Comparison of ENCODE assay signal across 26 cellular contexts in genomic region chr10:132196178-132197113, GRCh38. TPM values are rescaled to one million over a fixed set of nuclear protein-coding genes. Genes with fewer than 3 reads are reported as not detected.
"Had no signal": no experiment of that assay in that cellular context is flagged by ENCODE, and none has a peak within 500 bp of the region (broad histone marks: within the 10 kb centered on the region; RNA-seq: fewer than 3 reads in every experiment).

No MANE protein-coding gene starts in this region.

- H3K27ac ChIP-seq: adrenal gland, ascending aorta, cardiac muscle cell, gastroesophageal sphincter, pancreas, psoas muscle, suprapubic skin, tibial artery had no signal

- H3K4me3 Mint-ChIP-seq: activated CD4-positive, alpha-beta memory T cell treated with anti-CD3 and anti-CD28 coated beads, Interleukin-2, amount 10 ng/mL, durations not matched to agents 7 days and 5 days; activated CD4-positive, alpha-beta T cell treated with anti-CD3 and anti-CD28 coated beads, Interleukin-2, amount 10 ng/mL, durations not matched to agents 7 days and 5 days; activated naive CD8-positive, alpha-beta T cell treated with anti-CD3 and anti-CD28 coated beads for 36 hours; activated T-cell treated with anti-CD3 and anti-CD28 coated beads, Interleukin-2, amount 50 U/mL, for 4 hours; brain; immature natural killer cell; nephron progenitor cell; T-helper 17 cell had no signal

- H3K36me3 ChIP-seq: adrenal gland, ascending aorta, cardiac muscle cell, gastroesophageal sphincter, pancreas, suprapubic skin, tibial artery had no signal

- H3K4me1 Mint-ChIP-seq: activated CD4-positive, alpha-beta memory T cell treated with anti-CD3 and anti-CD28 coated beads, Interleukin-2, amount 10 ng/mL, durations not matched to agents 7 days and 5 days; activated CD4-positive, alpha-beta T cell treated with anti-CD3 and anti-CD28 coated beads, Interleukin-2, amount 10 ng/mL, durations not matched to agents 7 days and 5 days; activated naive CD8-positive, alpha-beta T cell treated with anti-CD3 and anti-CD28 coated beads for 36 hours; immature natural killer cell; nephron progenitor cell; T-helper 17 cell had no signal

- ATAC-seq: activated T-cell treated with anti-CD3 and anti-CD28 coated beads, Interleukin-2, amount 50 U/mL, for 4 hours; gastroesophageal sphincter; left lobe of liver; mucosa of descending colon; pancreas; psoas muscle; T-helper 17 cell had no signal

- DNase-seq: activated CD4-positive, alpha-beta memory T cell treated with anti-CD3 and anti-CD28 coated beads, Interleukin-2, amount 10 ng/mL, durations not matched to agents 7 days and 5 days; activated CD4-positive, alpha-beta T cell treated with anti-CD3 and anti-CD28 coated beads, Interleukin-2, amount 10 ng/mL, durations not matched to agents 7 days and 5 days; activated CD4-positive, CD25-positive, alpha-beta regulatory T cell treated with anti-CD3 and anti-CD28 coated beads, Interleukin-2, amount 50 U/mL, for 72 hours; activated CD8-positive, alpha-beta memory T cell treated with anti-CD3 and anti-CD28 coated beads, Interleukin-2, amount 50 U/mL, for 48 hours; activated naive CD4-positive, alpha-beta T cell; activated naive CD8-positive, alpha-beta T cell treated with anti-CD3 and anti-CD28 coated beads for 36 hours; activated T-cell treated with anti-CD3 and anti-CD28 coated beads, Interleukin-2, amount 50 U/mL, for 4 hours; adrenal gland; cortex of kidney; head of caudate nucleus; hypothalamus; immature natural killer cell; nephron progenitor cell; stimulated activated naive CD4-positive, alpha-beta T cell; T-helper 17 cell; T1000 had no signal

- H3K9me3 Mint-ChIP-seq: activated CD4-positive, alpha-beta memory T cell treated with anti-CD3 and anti-CD28 coated beads, Interleukin-2, amount 10 ng/mL, durations not matched to agents 7 days and 5 days; activated naive CD8-positive, alpha-beta T cell treated with anti-CD3 and anti-CD28 coated beads for 36 hours; activated T-cell treated with anti-CD3 and anti-CD28 coated beads, Interleukin-2, amount 50 U/mL, for 4 hours; brain; immature natural killer cell; nephron progenitor cell had no signal

- H3K27me3 ChIP-seq: adrenal gland, ascending aorta, cardiac muscle cell, gastroesophageal sphincter, pancreas had no signal

- H3K4me3 ChIP-seq: adrenal gland, ascending aorta, cardiac muscle cell, gastroesophageal sphincter, mucosa of descending colon, pancreas, psoas muscle, suprapubic skin, tibial artery had no signal

- H3K36me3 Mint-ChIP-seq: immature natural killer cell had no signal

- H3K27me3 Mint-ChIP-seq: activated CD4-positive, alpha-beta memory T cell treated with anti-CD3 and anti-CD28 coated beads, Interleukin-2, amount 10 ng/mL, durations not matched to agents 7 days and 5 days; activated CD4-positive, alpha-beta T cell treated with anti-CD3 and anti-CD28 coated beads, Interleukin-2, amount 10 ng/mL, durations not matched to agents 7 days and 5 days; brain had no signal

- H3K9me3 ChIP-seq: adrenal gland, ascending aorta, gastroesophageal sphincter, mucosa of descending colon, pancreas, psoas muscle, suprapubic skin, tibial artery had no signal

- H3K27ac Mint-ChIP-seq: activated CD4-positive, alpha-beta memory T cell treated with anti-CD3 and anti-CD28 coated beads, Interleukin-2, amount 10 ng/mL, durations not matched to agents 7 days and 5 days; activated CD4-positive, alpha-beta T cell treated with anti-CD3 and anti-CD28 coated beads, Interleukin-2, amount 10 ng/mL, durations not matched to agents 7 days and 5 days; activated naive CD8-positive, alpha-beta T cell treated with anti-CD3 and anti-CD28 coated beads for 36 hours; brain; immature natural killer cell; nephron progenitor cell; T-helper 17 cell had no signal

- H3K4me1 ChIP-seq: ascending aorta, gastroesophageal sphincter, pancreas, psoas muscle, suprapubic skin, tibial artery had no signal

RNA-seq across cellular contexts. Expression of gene DPYSL4, which starts 9.7 kb away (rescaled TPM):
- total RNA-seq: ascending aorta had no signal
- polyA plus RNA-seq: immature natural killer cell had no signal
